ENCODE assay signal across 9 cellular contexts in the genomic region with DNA sequence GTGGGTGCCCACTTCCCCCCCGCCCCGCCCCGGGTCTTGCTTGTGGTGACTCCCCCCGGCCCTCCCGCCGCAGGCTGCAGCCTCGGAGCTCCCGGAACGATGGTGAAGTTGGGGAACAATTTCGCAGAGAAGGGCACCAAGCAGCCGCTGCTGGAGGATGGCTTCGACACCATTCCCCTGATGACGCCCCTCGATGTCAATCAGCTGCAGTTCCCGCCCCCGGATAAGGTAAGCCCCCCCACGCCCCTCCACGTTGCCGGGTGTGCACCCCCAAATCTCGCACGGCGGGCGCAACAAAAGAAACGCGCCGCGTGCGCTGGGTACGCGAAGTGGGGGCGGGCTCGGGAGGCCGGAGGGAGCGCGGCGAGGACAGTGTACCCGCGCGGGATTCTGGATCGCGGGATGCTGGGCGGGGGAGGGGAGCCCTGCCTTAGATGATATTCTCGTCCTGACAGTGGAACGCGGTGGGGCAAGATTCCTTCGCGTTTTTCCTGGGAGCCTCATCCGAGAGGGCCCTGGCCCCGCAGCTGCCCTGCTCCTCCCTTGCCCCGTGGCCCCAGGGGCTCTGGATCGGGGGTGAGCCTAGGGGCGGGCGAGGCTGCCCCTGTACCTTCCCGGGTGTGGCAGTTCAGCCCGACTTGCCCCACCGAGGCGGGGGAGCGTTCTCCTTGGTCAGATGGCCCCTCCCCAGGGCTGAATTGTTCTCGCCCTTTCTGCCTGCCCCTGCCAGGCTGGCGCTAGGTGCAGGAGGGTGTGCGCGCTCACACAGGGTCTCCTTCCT. TPM values are rescaled to one million over a fixed set of nuclear protein-coding genes. Genes with fewer than 3 reads are reported as not detected.
DNase-seq lines count a peak whose midpoint lies in the region; ATAC-seq and TF ChIP-seq lines count a peak whose summit lies in the region.
"Had no signal": no experiment of that assay in that cellular context is flagged by ENCODE, and none has a peak within 500 bp of the region (broad histone marks: within the 10 kb centered on the region; RNA-seq: fewer than 3 reads in every experiment).

No MANE protein-coding gene starts in this region.

- peak; percentile 37 for ATAC-seq in central memory CD8-positive, alpha-beta T cell (replicated peaks; ENCODE audit: extremely low read depth, poor library complexity, severe bottlenecking)
- peak; percentile 37 to 52 for ATAC-seq in naive thymus-derived CD8-positive, alpha-beta T cell
- ATAC-seq in HG02798 (IDR thresholded peaks at IDR 0.05; ENCODE audit: poor library complexity, unreplicated experiment), result no peak
- no peak for ATAC-seq in HG03139 (IDR thresholded peaks at IDR 0.05; ENCODE audit: unreplicated experiment)

- no peak for TF ChIP-seq CTCF in BE2C (IDR thresholded peaks at IDR 0.05; ENCODE audit: low read depth, low read length)

- POLR2A ChIA-PET in naive thymus-derived CD8-positive, alpha-beta T cell (lab: Charles Lee), result interaction anchor here (0.6 to 3.1 kb wide), 16 partner anchors 11 to 157 kb away, joined by 3 to 31 read pairs (median 4); partner anchors contain the start of genes STX18 and TMEM128

- H3K4me3 Mint-ChIP-seq in central memory CD8-positive, alpha-beta T cell, result peak overlapping the region; percentile 74
- H3K4me3 Mint-ChIP-seq in naive thymus-derived CD8-positive, alpha-beta T cell, result peak overlapping the region; percentile 76 to 92 (median 86)

- peaks cover 21% of the 10 kb centered on the region for H3K4me1 ChIP-seq in BE2C
- 0 out of 2 replicates have a peak, but pooled peaks cover 14% of the 10 kb centered on the region for H3K4me1 ChIP-seq in HUES6 (ENCODE audit: control insufficient read depth, insufficient read depth, low read length)

- H3K9ac ChIP-seq in HUES6 (ENCODE audit: low read length), result no peak overlapping the region

- no peaks in the 10 kb centered on the region for H3K27me3 ChIP-seq in BE2C
- H3K27me3 ChIP-seq in HUES6 (ENCODE audit: control insufficient read depth, insufficient read depth, low read length), result peaks cover 84% of the 10 kb centered on the region

- H3K36me3 ChIP-seq in BE2C, result peaks cover 30% of the 10 kb centered on the region
- peaks cover 4% of the 10 kb centered on the region; the same call in 1 of the 2 replicates for H3K36me3 ChIP-seq in HUES6 (ENCODE audit: control insufficient read depth, insufficient read depth, low read length)

- DNase-seq in BE2C (peak; percentile 54), NOMO-1 treated with dmso at 0.1 percent for 144 hours (lab: John Stamatoyannopoulos, UW; ENCODE audit: unreplicated experiment) (no peak)
- no peak for DNase-seq in central memory CD8-positive, alpha-beta T cell (ENCODE audit: low spot score in 2 of 2)
- DNase-seq in naive thymus-derived CD8-positive, alpha-beta T cell, result peak; percentile 15 to 84 (median 62)
- no peak for DNase-seq in stimulated activated CD4-positive, alpha-beta T cell treated with anti-CD3 and anti-CD28 coated beads, Interleukin-4, amount 100 ng/mL, for 24 hours
- DNase-seq: PC-9 had no signal

- peak overlapping the region; percentile 70 for H3K4me3 ChIP-seq in BE2C (ENCODE audit: low read depth, low read length)
- H3K4me3 ChIP-seq in HUES6 (ENCODE audit: low read depth, low read length), result peak overlapping the region; percentile 73
- H3K4me3 ChIP-seq: PC-9 had no signal

- H3K4me1 Mint-ChIP-seq in central memory CD8-positive, alpha-beta T cell, result peaks cover 19% of the 10 kb centered on the region
- H3K4me1 Mint-ChIP-seq in naive thymus-derived CD8-positive, alpha-beta T cell, result peaks cover 13 to 38% (median 21%) of the 10 kb centered on the region in 4 donors

- H3K27ac Mint-ChIP-seq in central memory CD8-positive, alpha-beta T cell (ENCODE audit: low read depth), result no peak overlapping the region
- peak overlapping the region; percentile 4 to 86 (median 63) for H3K27ac Mint-ChIP-seq in naive thymus-derived CD8-positive, alpha-beta T cell

- H3K9me3 ChIP-seq in BE2C (no peaks in the 10 kb centered on the region), HUES6 (ENCODE audit: control insufficient read depth, insufficient read depth, low read depth, low read length) (no peaks in the 10 kb centered on the region)

- peaks cover 2% of the 10 kb centered on the region for H3K36me3 Mint-ChIP-seq in central memory CD8-positive, alpha-beta T cell (ENCODE audit: insufficient read depth)
- peaks cover 0 to 18% (median 1%) of the 10 kb centered on the region in 3 donors for H3K36me3 Mint-ChIP-seq in naive thymus-derived CD8-positive, alpha-beta T cell

- no peak overlapping the region for H3K27ac ChIP-seq in HUES6 (ENCODE audit: low read depth, low read length)
- H3K27ac ChIP-seq: PC-9 had no signal

- no peaks in the 10 kb centered on the region for H3K9me3 Mint-ChIP-seq in central memory CD8-positive, alpha-beta T cell
- peaks cover 0 to 2% (median 0%) of the 10 kb centered on the region in 9 donors for H3K9me3 Mint-ChIP-seq in naive thymus-derived CD8-positive, alpha-beta T cell

- H3K27me3 Mint-ChIP-seq in central memory CD8-positive, alpha-beta T cell, result peaks cover 35% of the 10 kb centered on the region
- peaks cover 0 to 25% (median 0%) of the 10 kb centered on the region in 5 donors for H3K27me3 Mint-ChIP-seq in naive thymus-derived CD8-positive, alpha-beta T cell

RNA-seq across cellular contexts. Expression of gene NSG1, which starts 0.8 kb away (rescaled TPM):
- polyA plus RNA-seq in BE2C (2012; ENCODE audit: insufficient read depth, insufficient read length, low read depth), result 49.2 TPM
- total RNA-seq in naive thymus-derived CD8-positive, alpha-beta T cell, result 10 to 100 TPM; 66.3 to 68.0 TPM
- polyA plus RNA-seq in naive thymus-derived CD8-positive, alpha-beta T cell, result 10 to 100 TPM; 28.1 to 66.1 (median 30.1) TPM
- total RNA-seq: PC-9 had no signal

Comparison
In these comparisons a context has a peak if more than half of its experiments do, and no peak if none do; other contexts are left out.
1. DNase-seq: peak in BE2C (single experiment) and naive thymus-derived CD8-positive, alpha-beta T cell (10 of 10); none in central memory CD8-positive, alpha-beta T cell (0 of 2), NOMO-1 treated with dmso at 0.1 percent for 144 hours (single experiment) and stimulated activated CD4-positive, alpha-beta T cell treated with anti-CD3 and anti-CD28 coated beads, Interleukin-4, amount 100 ng/mL, for 24 hours (single experiment).
2. ATAC-seq: peak in central memory CD8-positive, alpha-beta T cell (single experiment) and naive thymus-derived CD8-positive, alpha-beta T cell (2 of 2); none in HG02798 (single experiment) and HG03139 (single experiment).